ENCODE assay signal across 6 cellular contexts in the genomic region with DNA sequence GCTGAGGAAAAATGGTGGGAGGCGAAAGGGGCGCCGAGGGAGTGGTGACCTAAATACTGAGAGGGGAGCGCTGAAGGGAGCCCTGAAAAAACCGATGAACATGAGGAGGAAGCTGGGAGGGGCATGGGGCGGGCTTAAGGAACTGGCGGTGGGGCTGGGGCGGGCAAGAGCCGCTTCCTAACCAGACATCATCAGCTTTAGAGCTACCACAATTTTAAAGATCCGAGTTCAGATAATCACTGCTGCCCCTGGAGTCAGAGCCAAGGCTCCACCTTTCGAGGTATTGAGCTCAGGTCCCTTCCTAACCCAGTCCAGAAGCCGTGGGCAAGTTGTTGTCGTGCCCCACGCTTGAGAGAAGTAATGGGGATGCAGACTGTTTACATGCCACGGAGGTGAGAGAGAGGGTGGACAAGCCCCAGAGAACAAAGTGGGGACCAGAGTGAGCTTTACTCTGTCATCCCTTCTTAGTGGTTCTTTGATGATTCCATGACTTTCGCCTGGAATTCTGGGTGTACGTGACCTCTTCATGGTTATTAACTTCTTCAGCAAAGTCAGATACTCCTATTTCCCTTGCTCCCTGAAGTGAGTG. TPM values are rescaled to one million over a fixed set of nuclear protein-coding genes. Genes with fewer than 3 reads are reported as not detected.
A peak's percentile ranks its signal among the peaks of the same experiment; 100 is the strongest.
DNase-seq lines count a peak whose midpoint lies in the region; TF ChIP-seq lines count a peak whose summit lies in the region.

No MANE protein-coding gene starts in this region.

- no peaks in the 10 kb centered on the region for H3K9me2 ChIP-seq in GM23248 (ENCODE audit: insufficient read depth)

- H3K36me3 ChIP-seq in BE2C (peaks cover 53% of the 10 kb centered on the region), GM23248 (ENCODE audit: low read depth) (peaks cover 37% of the 10 kb centered on the region), iPS-20b (ENCODE audit: insufficient read depth, low read depth, low read length) (peaks cover 67% of the 10 kb centered on the region)

- DNase-seq in BE2C, result no peak
- peak; percentile 82 for DNase-seq in GM23248
- peak; percentile 7 for DNase-seq in RPMI7951 (ENCODE audit: low read depth)
- no peak for DNase-seq in NCI-H1436 treated with DMSO at 0.1 percent for 48 hours (lab: John Stamatoyannopoulos, UW)
- no peak for DNase-seq in activated CD8-positive, alpha-beta memory T cell treated with anti-CD3 and anti-CD28 coated beads, Interleukin-2, amount 50 U/mL, for 48 hours

- in situ Hi-C loops in GM23248 (cut with MboI), result no loop called here

- no peaks in the 10 kb centered on the region for H4K20me1 ChIP-seq in GM23248 (ENCODE audit: insufficient read depth)

- peak overlapping the region; percentile 84 for H2AFZ ChIP-seq in GM23248

- H3K9me3 ChIP-seq in BE2C (no peaks in the 10 kb centered on the region; the same call in 1 of the 2 replicates), GM23248 (ENCODE audit: low read depth) (no peaks in the 10 kb centered on the region), iPS-20b (ENCODE audit: insufficient read depth, low read depth, low read length) (no peaks in the 10 kb centered on the region)

- peaks cover 72% of the 10 kb centered on the region for H3K79me2 ChIP-seq in GM23248 (ENCODE audit: insufficient read depth)

- H3K4me2 ChIP-seq in GM23248 (ENCODE audit: unreplicated experiment), result peak overlapping the region; percentile 93

- peak overlapping the region; percentile 87 for H3K27ac ChIP-seq in GM23248
- no peak overlapping the region for H3K27ac ChIP-seq in iPS-20b (ENCODE audit: low read length)

- peaks cover 42% of the 10 kb centered on the region for H3F3A ChIP-seq in GM23248 (ENCODE audit: insufficient read depth)

- 1 to 2% methylated on average over 16 to 17 of the region's 17 CpGs for WGBS in GM23248 (ENCODE audit: low coverage in 1 of 2, low lambda C conversion rate in 2 of 2, missing lambda C conversion rate in 2 of 2), 2 experiments

- no peaks in the 10 kb centered on the region for H3K27me3 ChIP-seq in BE2C
- H3K27me3 ChIP-seq in GM23248 (replicated peaks; ENCODE audit: insufficient read depth), result no peaks in the 10 kb centered on the region
- H3K27me3 ChIP-seq in iPS-20b (ENCODE audit: insufficient read depth, low read length), result no peaks in the 10 kb centered on the region

- no peaks in the 10 kb centered on the region for H3K4me1 ChIP-seq in BE2C
- peaks cover 25% of the 10 kb centered on the region for H3K4me1 ChIP-seq in GM23248 (ENCODE audit: insufficient read depth)
- H3K4me1 ChIP-seq in iPS-20b (ENCODE audit: insufficient read depth, low read length), result peaks cover 8% of the 10 kb centered on the region; the same call in 1 of the 2 replicates

- no peak for TF ChIP-seq CTCF in BE2C (IDR thresholded peaks at IDR 0.05; ENCODE audit: low read depth, low read length)

- peak overlapping the region; percentile 83 for H3K9ac ChIP-seq in GM23248
- peak overlapping the region; percentile 83 for H3K9ac ChIP-seq in iPS-20b (ENCODE audit: low read depth, low read length)

- H3K4me3 ChIP-seq in BE2C (ENCODE audit: low read depth, low read length) (peak overlapping the region; percentile 100), GM23248 (peak overlapping the region; percentile 96), iPS-20b (ENCODE audit: low read length) (peak overlapping the region; percentile 95)

RNA-seq across cellular contexts. Expression of gene ORMDL2, which starts 0.4 kb away (rescaled TPM):
- polyA plus RNA-seq in BE2C (2012; ENCODE audit: insufficient read depth, insufficient read length, low read depth), result 92.8 TPM
- total RNA-seq in GM23248 (2014; rRNA removed; shearing (Covaris generic)), result 21.1 and 21.7 TPM in 2 replicates
- 86.6 and 87.7 TPM in 2 replicates for polyA plus RNA-seq in GM23248 (2016; fragmentation: Nextera tagmentation; extraction: Ambion mirVana)
- total RNA-seq in RPMI7951 (2014; rRNA removed; shearing (Covaris generic)), result 25.5 and 37.1 TPM in 2 replicates

RNA-seq across cellular contexts. Expression of gene SARNP, which starts 0.7 kb away (rescaled TPM):
- polyA plus RNA-seq in BE2C (2012; ENCODE audit: insufficient read depth, insufficient read length, low read depth), result 132 TPM
- 53.6 and 65.1 TPM in 2 replicates for total RNA-seq in GM23248 (2014; rRNA removed; shearing (Covaris generic))
- polyA plus RNA-seq in GM23248 (2016; fragmentation: Nextera tagmentation; extraction: Ambion mirVana), result 131 and 139 TPM in 2 replicates
- 110 and 137 TPM in 2 replicates for total RNA-seq in RPMI7951 (2014; rRNA removed; shearing (Covaris generic))

RNA-seq across cellular contexts. Expression of gene DNAJC14, which starts 11.2 kb away (rescaled TPM):
- polyA plus RNA-seq in BE2C (2012; ENCODE audit: insufficient read depth, insufficient read length, low read depth), result 52.2 TPM
- 38.7 and 43.8 TPM in 2 replicates for total RNA-seq in GM23248 (2014; rRNA removed; shearing (Covaris generic))
- 23.7 and 24.5 TPM in 2 replicates for polyA plus RNA-seq in GM23248 (2016; fragmentation: Nextera tagmentation; extraction: Ambion mirVana)
- 26.0 and 30.8 TPM in 2 replicates for total RNA-seq in RPMI7951 (2014; rRNA removed; shearing (Covaris generic))

RNA-seq across cellular contexts. Expression of gene MMP19, which starts 24.5 kb away (rescaled TPM):
- not detected for polyA plus RNA-seq in BE2C (2012; ENCODE audit: insufficient read depth, insufficient read length, low read depth)
- 17.6 and 26.3 TPM in 2 replicates for total RNA-seq in GM23248 (2014; rRNA removed; shearing (Covaris generic))
- 13.8 and 15.7 TPM in 2 replicates for polyA plus RNA-seq in GM23248 (2016; fragmentation: Nextera tagmentation; extraction: Ambion mirVana)
- 4.2 and 4.4 TPM in 2 replicates for total RNA-seq in RPMI7951 (2014; rRNA removed; shearing (Covaris generic))

Comparison
In these comparisons a context has a peak if more than half of its experiments do, and no peak if none do; other contexts are left out.
1. DNase-seq: peak in GM23248 (single experiment) and RPMI7951 (single experiment); none in BE2C (single experiment), NCI-H1436 treated with DMSO at 0.1 percent for 48 hours (single experiment) and activated CD8-positive, alpha-beta memory T cell treated with anti-CD3 and anti-CD28 coated beads, Interleukin-2, amount 50 U/mL, for 48 hours (single experiment).
2. Peak in every context shown above with its lines, with median percentiles within 50 percentile points of each other: H3K4me3 ChIP-seq.